ENCODE assay signal across 11 cellular contexts in the genomic region with DNA sequence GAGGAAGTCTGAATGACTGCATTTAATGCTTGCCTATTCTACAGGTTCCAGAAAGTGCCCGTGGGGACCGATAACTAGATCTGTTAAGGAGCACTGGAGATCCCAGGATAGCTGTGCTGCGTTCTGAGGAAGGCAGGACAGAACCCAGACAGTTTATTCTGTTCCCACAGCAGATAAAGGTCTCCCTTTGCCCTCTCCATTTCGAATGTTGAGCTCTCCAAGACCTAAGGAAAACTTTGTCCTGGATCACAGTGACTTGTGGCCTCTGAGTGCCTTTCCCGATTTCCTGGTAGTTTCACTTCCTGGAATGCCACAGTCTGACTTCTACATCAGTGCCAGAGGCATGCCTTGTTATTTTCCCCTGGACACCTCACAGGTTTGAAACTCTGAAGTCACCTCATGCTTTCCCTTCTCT. TPM values are rescaled to one million over a fixed set of nuclear protein-coding genes. Genes with fewer than 3 reads are reported as not detected.
DNase-seq lines count a peak whose midpoint lies in the region; ATAC-seq and TF ChIP-seq lines count a peak whose summit lies in the region.
"Had no signal": no experiment of that assay in that cellular context is flagged by ENCODE, and none has a peak within 500 bp of the region (broad histone marks: within the 10 kb centered on the region; RNA-seq: fewer than 3 reads in every experiment).

No MANE protein-coding gene starts in this region.

- no peaks in the 10 kb centered on the region for H3K9me2 ChIP-seq in Karpas-422 (replicated peaks; ENCODE audit: insufficient read depth, low read length)

- WGBS in right lobe of liver (ENCODE audit: insufficient coverage, low coverage, low lambda C conversion rate, missing lambda C conversion rate), result 35% methylated on average over 5 of the region's 5 CpGs
- WGBS in spleen, 5 donors, result 54 to 76% (median 68%) methylated on average over 5 of the region's 5 CpGs

- no peaks in the 10 kb centered on the region for H4K20me1 ChIP-seq in Karpas-422 (ENCODE audit: insufficient read depth, low read depth, low read length)
- H4K20me1 ChIP-seq: BLaER1 had no signal

- H3K27ac Mint-ChIP-seq in effector memory CD8-positive, alpha-beta T cell, result peak overlapping the region; percentile 27 to 89
- H3K27ac Mint-ChIP-seq: activated T-helper 1 cell treated with anti-CD3 and anti-CD28 coated beads, Interleukin-12 subunit alpha, Interleukin-12 subunit beta, Interleukin-2, Interleukin-4 antibody, amounts not matched to agents 30 ng/mL and 10 ng/mL and 1 ng/mL, durations not matched to agents 14 hours and 24 hours and 36 hours had no signal

- H3K9me3 ChIP-seq in right lobe of liver (no peaks in the 10 kb centered on the region), spleen (no peaks in the 10 kb centered on the region), Karpas-422 (ENCODE audit: low read length) (no peaks in the 10 kb centered on the region)
- H3K9me3 ChIP-seq: BLaER1 had no signal

- no peak for ATAC-seq in effector memory CD8-positive, alpha-beta T cell (replicated peaks)
- ATAC-seq in right lobe of liver, result peak; percentile 64 to 86 (median 68)
- ATAC-seq in GM21717 (IDR thresholded peaks at IDR 0.05; ENCODE audit: unreplicated experiment), result no peak
- ATAC-seq in HG03565 (IDR thresholded peaks at IDR 0.05; ENCODE audit: unreplicated experiment), result no peak

- H3K79me2 ChIP-seq in Karpas-422 (ENCODE audit: low read length), result no peaks in the 10 kb centered on the region

- no peaks in the 10 kb centered on the region for H3K9me3 Mint-ChIP-seq in effector memory CD8-positive, alpha-beta T cell
- H3K9me3 Mint-ChIP-seq: activated T-helper 1 cell treated with anti-CD3 and anti-CD28 coated beads, Interleukin-12 subunit alpha, Interleukin-12 subunit beta, Interleukin-2, Interleukin-4 antibody, amounts not matched to agents 30 ng/mL and 10 ng/mL and 1 ng/mL, durations not matched to agents 14 hours and 24 hours and 36 hours; central memory CD8-positive, alpha-beta T cell had no signal

- DNase-seq in HT-29 (ENCODE audit: low spot score), result peak; percentile 74
- no peak for DNase-seq in effector memory CD8-positive, alpha-beta T cell
- no peak for DNase-seq in right lobe of liver
- no peak for DNase-seq in spleen
- no peak for DNase-seq in ecto neural progenitor cell (ENCODE audit: low spot score)
- DNase-seq in Karpas-422, result no peak

- no peak overlapping the region for H3K4me3 Mint-ChIP-seq in effector memory CD8-positive, alpha-beta T cell
- H3K4me3 Mint-ChIP-seq: activated T-helper 1 cell treated with anti-CD3 and anti-CD28 coated beads, Interleukin-12 subunit alpha, Interleukin-12 subunit beta, Interleukin-2, Interleukin-4 antibody, amounts not matched to agents 30 ng/mL and 10 ng/mL and 1 ng/mL, durations not matched to agents 14 hours and 24 hours and 36 hours; central memory CD8-positive, alpha-beta T cell had no signal

- H3K36me3 Mint-ChIP-seq in effector memory CD8-positive, alpha-beta T cell (ENCODE audit: insufficient read depth), result peaks cover 31% of the 10 kb centered on the region

- H3K27me3 ChIP-seq in right lobe of liver (no peaks in the 10 kb centered on the region), spleen (replicated peaks in 1 of 7) (no peaks in the 10 kb centered on the region), Karpas-422 (ENCODE audit: low read length) (no peaks in the 10 kb centered on the region)
- H3K27me3 ChIP-seq: BLaER1 had no signal

- H3K4me1 Mint-ChIP-seq in effector memory CD8-positive, alpha-beta T cell (ENCODE audit: low read depth in 2 of 2), result peaks cover 6 to 8% of the 10 kb centered on the region in 2 donors

- H3K4me3 ChIP-seq in right lobe of liver (peak overlapping the region in 1 of 3 donors; percentile 10), spleen (no peak overlapping the region), Karpas-422 (ENCODE audit: low read length) (no peak overlapping the region)
- H3K4me3 ChIP-seq: BLaER1 had no signal

- H3K27ac ChIP-seq in right lobe of liver (peak overlapping the region; percentile 20 to 75 (median 62)), spleen (peak overlapping the region; percentile 57 to 83 (median 72)), Karpas-422 (ENCODE audit: low read length) (no peak overlapping the region)
- H3K27ac ChIP-seq: BLaER1 had no signal

- H3K36me3 ChIP-seq in right lobe of liver (no peaks in the 10 kb centered on the region), spleen (peaks cover 0 to 67% (median 9%) of the 10 kb centered on the region in 6 donors), Karpas-422 (ENCODE audit: insufficient read depth, low read length) (no peaks in the 10 kb centered on the region)

- TF ChIP-seq POLR2A in right lobe of liver (IDR thresholded peaks at IDR 0.05) (no peak), spleen (IDR thresholded peaks at IDR 0.05) (no peak)

- no peak for TF ChIP-seq CTCF in right lobe of liver (IDR thresholded peaks at IDR 0.05)
- no peak for TF ChIP-seq CTCF in spleen (IDR thresholded peaks at IDR 0.05 in 8 of 11, conservative IDR thresholded peaks at IDR 0.05 in 3 of 11)

- H3K4me2 ChIP-seq in Karpas-422 (ENCODE audit: low read depth, low read length, poor library complexity, severe bottlenecking), result no peak overlapping the region
- H3K4me2 ChIP-seq: BLaER1 had no signal

- no peak overlapping the region for H2AFZ ChIP-seq in Karpas-422 (ENCODE audit: low read length)

- intact Hi-C loops in right lobe of liver (cut with DNase I) (no loop called here), spleen (cut with DNase I; ENCODE audit: low total_unique reads) (no loop called here)

- H3K27me3 Mint-ChIP-seq in effector memory CD8-positive, alpha-beta T cell, result no peaks in the 10 kb centered on the region
- H3K27me3 Mint-ChIP-seq: central memory CD8-positive, alpha-beta T cell had no signal

- no peak overlapping the region for H3K9ac ChIP-seq in Karpas-422 (ENCODE audit: low read length)
- H3K9ac ChIP-seq: BLaER1 had no signal

- H3K4me1 ChIP-seq in right lobe of liver, result peaks cover 0 to 18% (median 7%) of the 10 kb centered on the region in 4 donors
- peaks cover 16 to 50% (median 30%) of the 10 kb centered on the region in 6 donors for H3K4me1 ChIP-seq in spleen
- H3K4me1 ChIP-seq in Karpas-422 (ENCODE audit: low read length), result peaks cover 11% of the 10 kb centered on the region
- H3K4me1 ChIP-seq: BLaER1 had no signal

RNA-seq across cellular contexts. Expression of a gene that starts 50.1 kb away (rescaled TPM):
- total RNA-seq in HT-29 (2014; rRNA removed; shearing (Covaris generic)), result 19.4 and 20.5 TPM in 2 replicates
- total RNA-seq in right lobe of liver (10 to 100 TPM; 20.8 to 50.0 (median 33.6) TPM), spleen (100 to 1,000 TPM; 118 to 223 (median 131) TPM)
- 100 to 1,000 TPM in 1 of 3 donors, 10 to 100 TPM in 2; 72.4 to 115 (median 91.0) TPM for polyA plus RNA-seq in spleen
- total RNA-seq in Karpas-422 (2014; rRNA removed; shearing (Covaris generic); ENCODE audit: low replicate concordance), result 4.0 and 10.6 TPM in 2 replicates

Comparison
In these comparisons a context has a peak if more than half of its experiments do, and no peak if none do; other contexts are left out.
1. ATAC-seq: peak in right lobe of liver (4 of 4); none in effector memory CD8-positive, alpha-beta T cell (single experiment), GM21717 (single experiment) and HG03565 (single experiment).